Comparison of ENCODE assay signal across 33 cellular contexts in the genomic region with DNA sequence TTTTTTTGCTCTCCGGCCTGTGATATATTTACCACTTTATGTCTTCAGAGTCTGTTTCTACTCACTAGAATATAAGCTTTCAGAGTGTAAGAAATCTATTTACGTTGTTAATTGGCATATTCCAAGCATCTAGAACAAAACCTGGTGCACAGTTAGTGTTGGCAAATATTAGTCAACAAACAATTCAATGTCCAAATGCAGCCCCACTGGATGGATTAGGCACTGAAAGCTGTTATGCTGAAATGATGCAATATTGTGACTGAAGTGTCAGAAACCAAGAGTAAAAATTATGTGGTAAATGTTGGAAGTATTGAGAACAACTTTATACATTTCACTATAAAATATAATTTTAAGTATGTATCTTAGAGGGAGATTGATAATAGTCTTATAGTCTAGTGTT. TPM values are rescaled to one million over a fixed set of nuclear protein-coding genes. Genes with fewer than 3 reads are reported as not detected.
"Had no signal": no experiment of that assay in that cellular context is flagged by ENCODE, and none has a peak within 500 bp of the region (broad histone marks: within the 10 kb centered on the region; RNA-seq: fewer than 3 reads in every experiment).

No MANE protein-coding gene starts in this region.

- H3K27ac ChIP-seq: adrenal gland, body of pancreas, coronary artery, dorsolateral prefrontal cortex, left lung, lower lobe of right lung, stomach, thyroid gland, upper lobe of left lung, vagina had no signal

- H3K4me1 ChIP-seq: adrenal gland, body of pancreas, lower lobe of right lung, stomach, thyroid gland, upper lobe of left lung, vagina had no signal

- H3K4me2 ChIP-seq: smooth muscle cell had no signal

- ATAC-seq: activated CD4-positive, CD25-positive, alpha-beta regulatory T cell treated with anti-CD3 and anti-CD28 coated beads, Interleukin-2, amount 50 U/mL, for 24 hours; body of pancreas; left lung; lower lobe of right lung; stimulated activated naive B cell treated with anti-CD40 and anti-IgM and Interleukin-4, amounts not matched to agents 10 μg/mL and 1 μg/mL and 100 μg/mL, for 72 hours had no signal

- H3K27me3 ChIP-seq: adrenal gland, body of pancreas, dorsolateral prefrontal cortex, left lung, neutrophil, stomach, thyroid gland, upper lobe of left lung, vagina had no signal

- H3K9me3 ChIP-seq: adrenal gland, body of pancreas, left lung, lower lobe of right lung, neutrophil, stomach, thyroid gland, upper lobe of left lung, vagina had no signal

- H3K4me3 ChIP-seq: adrenal gland, body of pancreas, coronary artery, dorsolateral prefrontal cortex, left lung, lower lobe of right lung, smooth muscle cell, stomach, thyroid gland, upper lobe of left lung, vagina had no signal

- H3K36me3 ChIP-seq: thyroid gland had no signal

- DNase-seq: activated CD4-positive, alpha-beta T cell treated with anti-CD3 and anti-CD28 coated beads for 48 hours; activated CD4-positive, alpha-beta T cell treated with anti-CD3 and anti-CD28 coated beads, Interleukin-2, amount 50 U/mL, for 48 hours; activated CD8-positive, alpha-beta memory T cell treated with anti-CD3 and anti-CD28 coated beads, Interleukin-2, amount 50 U/mL, for 48 hours; activated gamma-delta T cell; activated naive CD4-positive, alpha-beta T cell treated with anti-CD3 and anti-CD28 coated beads, Interleukin-2, amount 50 U/mL, for 16 hours; activated T-cell treated with anti-CD3 and anti-CD28 coated beads, Interleukin-2, amount 50 U/mL, for 24 hours; adrenal gland; aorta; body of pancreas; dorsolateral prefrontal cortex; effector memory CD4-positive, alpha-beta T cell; erythroblast; head of caudate nucleus; hippocampal formation; left lung; lower lobe of right lung; mesendoderm; nephron progenitor cell; stimulated activated CD4-positive, alpha-beta T cell treated with anti-CD3 and anti-CD28 coated beads, Interleukin-1b, Interleukin-23, amount 100 ng/mL, for 48 hours; stimulated activated CD4-positive, alpha-beta T cell treated with anti-CD3 and anti-CD28 coated beads, Interleukin-4, amount 100 ng/mL, for 4 hours; stimulated activated naive B cell treated with anti-CD40 and anti-IgM and Interleukin-4, amounts not matched to agents 10 μg/mL and 1 μg/mL and 100 μg/mL, for 72 hours; stomach; thyroid gland; upper lobe of left lung had no signal

RNA-seq across cellular contexts. Expression of gene CASP4, which starts 24.8 kb away (rescaled TPM):
- total RNA-seq: progenitor cell of endocrine pancreas had no signal

RNA-seq across cellular contexts. Expression of gene CASP12, which starts 45.3 kb away (rescaled TPM):
- total RNA-seq: kidney epithelial cell, mononuclear cell, progenitor cell of endocrine pancreas, smooth muscle cell had no signal
- polyA plus RNA-seq: fibroblast of lung had no signal
